19 cellular contexts compared by ENCODE assay signal in genomic region chr4:182494103-182494502, GRCh38.
A peak's percentile ranks its signal among the peaks of the same experiment; 100 is the strongest.
DNase-seq lines count a peak whose midpoint lies in the region; ATAC-seq and TF ChIP-seq lines count a peak whose summit lies in the region.
"Had no signal": no experiment of that assay in that cellular context is flagged by ENCODE, and none has a peak within 500 bp of the region (broad histone marks: within the 10 kb centered on the region; RNA-seq: fewer than 3 reads in every experiment).

No MANE protein-coding gene starts in this region.

- intact Hi-C loops in heart left ventricle (cut with DNase I), result no loop called here

- TF ChIP-seq CTCF in heart left ventricle (IDR thresholded peaks at IDR 0.05), result no peak

- 85 to 93% (median 91%) methylated on average over 2 of the region's 2 CpGs for WGBS in heart left ventricle, 4 donors

- no peak overlapping the region for H3K4me3 ChIP-seq in heart left ventricle
- H3K4me3 ChIP-seq: BLaER1 treated with 17β-estradiol and CSF1 and Interleukin-3, amounts not matched to agents 10 nM and 100 nM; right lobe of liver had no signal

- no peaks in the 10 kb centered on the region for H3K9me3 ChIP-seq in heart left ventricle
- H3K9me3 ChIP-seq: BLaER1 treated with 17β-estradiol and CSF1 and Interleukin-3, amounts not matched to agents 10 nM and 100 nM; right lobe of liver had no signal

- ATAC-seq in GM18520 (IDR thresholded peaks at IDR 0.05; ENCODE audit: unreplicated experiment) (peak; percentile 39), GM21390 (IDR thresholded peaks at IDR 0.05; ENCODE audit: unreplicated experiment) (peak; percentile 67), HG02884 (IDR thresholded peaks at IDR 0.05; ENCODE audit: unreplicated experiment) (peak; percentile 49), HG03565 (IDR thresholded peaks at IDR 0.05; ENCODE audit: unreplicated experiment) (peak; percentile 42), heart left ventricle (no peak)
- ATAC-seq: right lobe of liver; Right ventricle myocardium inferior; stimulated activated effector memory CD8-positive, alpha-beta T cell treated with anti-CD3 and anti-CD28 coated beads, Interleukin-12 subunit alpha, Interleukin-12 subunit beta, amount 100 ng/mL, for 72 hours had no signal

- H3K27ac ChIP-seq in heart left ventricle, result no peak overlapping the region
- H3K27ac ChIP-seq: right lobe of liver had no signal

- H3K4me1 ChIP-seq in heart left ventricle, result peaks cover 0 to 19% (median 4%) of the 10 kb centered on the region in 12 donors
- H3K4me1 ChIP-seq: right lobe of liver had no signal

- no peak for DNase-seq in heart left ventricle
- DNase-seq in NCI-H2029 treated with DMSO at 0.1 percent for 48 hours (lab: John Stamatoyannopoulos, UW), result no peak
- DNase-seq in activated gamma-delta T cell (lab: John Stamatoyannopoulos, UW), result no peak
- DNase-seq in HUDEP-2 (lab: John Stamatoyannopoulos, UW; ENCODE audit: unreplicated experiment in 76 of 76), result no peak
- DNase-seq: activated CD4-positive, alpha-beta T cell treated with anti-CD3 and anti-CD28 coated beads for 48 hours; activated effector memory CD4-positive, alpha-beta T cell treated with Interleukin-2 at 50 U/mL for 16 hours; hypothalamus; kidney; naive B cell; NCI-H1105 treated with DMSO at 0.1 percent for 48 hours; NCI-H524 treated with DMSO at 0.1 percent for 48 hours; right lobe of liver had no signal

- no peaks in the 10 kb centered on the region for H3K36me3 ChIP-seq in heart left ventricle
- H3K36me3 ChIP-seq: BLaER1 treated with 17β-estradiol and CSF1 and Interleukin-3, amounts not matched to agents 10 nM and 100 nM; right lobe of liver had no signal

- no peak for TF ChIP-seq POLR2A in heart left ventricle (IDR thresholded peaks at IDR 0.05)

- no peaks in the 10 kb centered on the region for H3K27me3 ChIP-seq in heart left ventricle
- H3K27me3 ChIP-seq: BLaER1 treated with 17β-estradiol and CSF1 and Interleukin-3, amounts not matched to agents 10 nM and 100 nM; right lobe of liver had no signal

Comparison
In these comparisons a context has a peak if more than half of its experiments do, and no peak if none do; other contexts are left out.
1. ATAC-seq: peak in GM18520 (single experiment), GM21390 (single experiment), HG02884 (single experiment) and HG03565 (single experiment); none in heart left ventricle (0 of 4).